ENCODE assay signal across 1 cellular context in the genomic region with DNA sequence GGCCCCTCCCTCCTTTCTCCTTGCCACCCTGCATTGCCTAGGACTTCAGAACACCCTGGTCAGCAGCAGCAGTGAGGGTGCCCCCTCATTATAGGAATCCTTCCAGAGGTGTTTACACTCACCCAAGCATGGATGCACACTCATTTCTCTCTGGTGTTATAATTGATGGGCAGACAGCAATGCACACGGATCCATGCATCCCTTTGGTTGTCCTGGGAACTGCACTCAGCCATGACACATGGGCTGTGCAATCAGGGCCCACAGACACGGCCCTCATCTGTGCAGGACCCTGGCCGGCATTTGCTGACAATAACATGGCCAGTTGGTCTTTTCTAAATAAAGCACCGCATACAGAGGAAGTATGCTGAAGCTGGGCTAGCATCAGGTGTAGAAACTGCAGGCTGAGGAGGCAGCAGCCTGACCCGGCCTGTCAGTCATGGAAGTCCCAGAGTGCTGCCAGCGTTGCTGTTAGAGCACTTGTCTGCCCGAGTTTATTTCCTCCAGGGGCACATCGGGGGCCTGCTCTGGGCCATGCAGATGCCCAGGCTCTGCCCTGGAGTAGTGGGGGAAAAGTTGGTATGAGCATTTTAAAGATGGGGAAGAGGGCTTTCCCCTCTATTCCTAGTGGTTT.
TF ChIP-seq lines count a peak whose summit lies in the region.

No MANE protein-coding gene starts in this region.

TF ChIP-seq in HepG2, 621 proteins besides CTCF, POLR2A, EP300 and RAD21:
- TF ChIP-seq KAT2B (IDR thresholded peaks at IDR 0.05; ENCODE audit: borderline replicate concordance, low read depth, low read length) (no peak), AGO2 (optimal IDR thresholded peaks at IDR 0.05; ENCODE audit: low read depth, low read length) (peak; percentile 63)
